ENCODE assay signal across 1 cellular context in genomic region chr1:184141481-184141880, GRCh38.
TF ChIP-seq lines count a peak whose summit lies in the region.

No MANE protein-coding gene starts in this region.

TF ChIP-seq in K562, 482 proteins besides CTCF, POLR2A, EP300 and RAD21 (continued from another document):
- TF ChIP-seq ZBTB12 (CRISPR knock-in tag; IDR thresholded peaks at IDR 0.05): no peak
- TF ChIP-seq POLR2G (IDR thresholded peaks at IDR 0.05; ENCODE audit: low read depth, low read length): no peak
- peak; percentile 83 for TF ChIP-seq RAD51 (IDR thresholded peaks at IDR 0.05; ENCODE audit: borderline replicate concordance, low read depth)
- no peak for TF ChIP-seq SAFB2 (IDR thresholded peaks at IDR 0.05; ENCODE audit: borderline replicate concordance, low read depth, low read length, severe bottlenecking)
- no peak for TF ChIP-seq ETS1 (conservative IDR thresholded peaks at IDR 0.05; ENCODE audit: control insufficient read depth, low read depth, low read length)
- no peak for TF ChIP-seq CREM (IDR thresholded peaks at IDR 0.05; ENCODE audit: low read depth)
